In genomic region chr9:99046068-99046467, GRCh38 we compare ENCODE assay signal across 1 cellular context.
TF ChIP-seq lines count a peak whose summit lies in the region.

No MANE protein-coding gene starts in this region.

TF ChIP-seq in K562, 482 proteins besides CTCF, POLR2A, EP300 and RAD21 (continued from another document):
- no peak for TF ChIP-seq HMBOX1 (IDR thresholded peaks at IDR 0.05)
- no peak for TF ChIP-seq RHOXF2B (CRISPR knock-in tag; conservative IDR thresholded peaks at IDR 0.05)
- no peak for TF ChIP-seq TEAD2 (tag; IDR thresholded peaks at IDR 0.05)
- no peak for TF ChIP-seq NR1H2 (CRISPR knock-in tag; IDR thresholded peaks at IDR 0.05)
- TF ChIP-seq BRD9 (IDR thresholded peaks at IDR 0.05; ENCODE audit: low read depth, partially characterized antibody): no peak
- no peak for TF ChIP-seq NCOA2 (IDR thresholded peaks at IDR 0.05; ENCODE audit: partially characterized antibody in 2 of 2)
- no peak for TF ChIP-seq RNF219 (CRISPR knock-in tag; IDR thresholded peaks at IDR 0.05)
- TF ChIP-seq JUND (IDR thresholded peaks at IDR 0.05; ENCODE audit: borderline replicate concordance, low read depth, low read length): no peak
- TF ChIP-seq JUND (tag; IDR thresholded peaks at IDR 0.05; ENCODE audit: borderline replicate concordance, low read depth, low read length): no peak
- no peak for TF ChIP-seq ZBTB1 (CRISPR knock-in tag; IDR thresholded peaks at IDR 0.05; ENCODE audit: borderline replicate concordance, low read depth)
- no peak for TF ChIP-seq CEBPG (CRISPR knock-in tag; IDR thresholded peaks at IDR 0.05)
- no peak for TF ChIP-seq CEBPG (tag; conservative IDR thresholded peaks at IDR 0.05 in 1 of 2, IDR thresholded peaks at IDR 0.05 in 1 of 2)
- TF ChIP-seq MGA (IDR thresholded peaks at IDR 0.05): no peak
- no peak for TF ChIP-seq HLTF (IDR thresholded peaks at IDR 0.05)
- no peak for TF ChIP-seq RCOR1 (IDR thresholded peaks at IDR 0.05; ENCODE audit: borderline replicate concordance in 1 of 2, low read depth in 2 of 2, low read length in 2 of 2)
- TF ChIP-seq GTF2A2 (tag; IDR thresholded peaks at IDR 0.05): no peak
- TF ChIP-seq E2F4 (CRISPR knock-in tag; IDR thresholded peaks at IDR 0.05; ENCODE audit: low read depth): no peak
TF ChIP-seq in K562: peak in this region for 0.
